In genomic region chr7:107173191-107173590, GRCh38 we compare ENCODE assay signal across 15 cellular contexts. TPM values are rescaled to one million over a fixed set of nuclear protein-coding genes. Genes with fewer than 3 reads are reported as not detected.
DNase-seq lines count a peak whose midpoint lies in the region; ATAC-seq and TF ChIP-seq lines count a peak whose summit lies in the region.
"Had no signal": no experiment of that assay in that cellular context is flagged by ENCODE, and none has a peak within 500 bp of the region (broad histone marks: within the 10 kb centered on the region; RNA-seq: fewer than 3 reads in every experiment).

No MANE protein-coding gene starts in this region.

- POLR2A ChIA-PET in SK-N-SH (lab: Yijun Ruan, JAX) = no interaction called here

- H3K36me3 Mint-ChIP-seq in activated CD8-positive, alpha-beta memory T cell treated with anti-CD3 and anti-CD28 coated beads, Interleukin-2, amount 10 ng/mL, durations not matched to agents 7 days and 5 days = peaks cover 11% of the 10 kb centered on the region
- H3K36me3 Mint-ChIP-seq in central memory CD8-positive, alpha-beta T cell (ENCODE audit: insufficient read depth) = peaks cover 46% of the 10 kb centered on the region
- peaks cover 67% of the 10 kb centered on the region for H3K36me3 Mint-ChIP-seq in stimulated activated effector memory CD8-positive, alpha-beta T cell treated with anti-CD3 and anti-CD28 coated beads, Interleukin-12 subunit alpha, Interleukin-12 subunit beta, amount 100 ng/mL, for 72 hours
- H3K36me3 Mint-ChIP-seq: mesothelial cell of epicardium had no signal

- TF ChIP-seq POLR2A in heart left ventricle (IDR thresholded peaks at IDR 0.05) = no peak

- H3K79me2 ChIP-seq in SK-N-SH (ENCODE audit: insufficient read depth) = peaks cover 83% of the 10 kb centered on the region

- H3K4me2 ChIP-seq in SK-N-SH = no peak overlapping the region

- CTCF ChIA-PET in activated CD8-positive, alpha-beta memory T cell treated with anti-CD3 and anti-CD28 coated beads, Interleukin-2, amount 10 ng/mL, durations not matched to agents 7 days and 5 days (lab: Charles Lee) = no interaction called here
- CTCF ChIA-PET in SK-N-SH (lab: Yijun Ruan, JAX) = interaction anchor here (1.3 to 2.0 kb wide), 2 partner anchors 23 to 380 kb away, joined by 4 to 5 read pairs; no protein-coding TSS in a partner anchor

- H3K27me3 Mint-ChIP-seq in activated CD8-positive, alpha-beta memory T cell treated with anti-CD3 and anti-CD28 coated beads, Interleukin-2, amount 10 ng/mL, durations not matched to agents 7 days and 5 days = no peaks in the 10 kb centered on the region
- no peaks in the 10 kb centered on the region for H3K27me3 Mint-ChIP-seq in central memory CD8-positive, alpha-beta T cell
- H3K27me3 Mint-ChIP-seq: dendritic cell treated with granulocyte-macrophage colony-stimulating factor and Interleukin-4, amounts not matched to agents 40 ng/mL and 50 ng/mL, for 4 days had no signal

- peaks cover 81% of the 10 kb centered on the region for H4K20me1 ChIP-seq in SK-N-SH (ENCODE audit: insufficient read depth)

- TF ChIP-seq RAD21 in SK-N-SH (IDR thresholded peaks at IDR 0.05; ENCODE audit: low read length) = no peak

- TF ChIP-seq CTCF in heart left ventricle (IDR thresholded peaks at IDR 0.05) = no peak
- no peak for TF ChIP-seq CTCF in SK-N-SH (IDR thresholded peaks at IDR 0.05)

- H2AFZ ChIP-seq in SK-N-SH (ENCODE audit: low read depth) = no peak overlapping the region

- H3K4me1 ChIP-seq in heart left ventricle (peaks cover 15 to 78% (median 62%) of the 10 kb centered on the region in 12 donors), SK-N-SH (ENCODE audit: control insufficient read depth in 1 of 2, insufficient read depth in 2 of 2, low read depth in 1 of 2, low read length in 1 of 2) (peaks cover 0 to 7% of the 10 kb centered on the region in 2 experiments; a peak in 2 of 4 replicates)

- DNase-seq in activated CD8-positive, alpha-beta memory T cell treated with anti-CD3 and anti-CD28 coated beads, Interleukin-2, amount 10 ng/mL, durations not matched to agents 7 days and 5 days = no peak
- DNase-seq in activated CD8-positive, alpha-beta memory T cell treated with anti-CD3 and anti-CD28 coated beads, Interleukin-2, amount 50 U/mL, for 48 hours = no peak
- peak; percentile 54 for DNase-seq in NCI-H748 (lab: John Stamatoyannopoulos, UW; ENCODE audit: unreplicated experiment)
- DNase-seq in central memory CD8-positive, alpha-beta T cell (ENCODE audit: low spot score in 2 of 2) = no peak
- DNase-seq in stimulated activated effector memory CD8-positive, alpha-beta T cell treated with anti-CD3 and anti-CD28 coated beads, Interleukin-12 subunit alpha, Interleukin-12 subunit beta, amount 100 ng/mL, for 72 hours (ENCODE audit: low spot score in 2 of 2) = no peak
- DNase-seq in heart left ventricle = no peak
- no peak for DNase-seq in SK-N-SH
- DNase-seq: ACHN, DMS 273 treated with DMSO at 0.1 percent for 48 hours, NCI-H2171 treated with DMSO at 0.1 percent for 48 hours, posterior cingulate gyrus, upper lobe of right lung had no signal

- no peak overlapping the region for H3K27ac ChIP-seq in heart left ventricle
- H3K27ac ChIP-seq in SK-N-SH (ENCODE audit: low read depth in 2 of 2, low read length in 1 of 2) = no peak overlapping the region; a peak in 1 of 4 replicates
- H3K27ac ChIP-seq: upper lobe of right lung had no signal

- TF ChIP-seq EP300 in SK-N-SH (IDR thresholded peaks at IDR 0.05; ENCODE audit: borderline replicate concordance in 1 of 2, low read depth in 1 of 2, low read length in 1 of 2) = no peak

- H3K4me3 Mint-ChIP-seq in activated CD8-positive, alpha-beta memory T cell treated with anti-CD3 and anti-CD28 coated beads, Interleukin-2, amount 10 ng/mL, durations not matched to agents 7 days and 5 days = peak overlapping the region; percentile 60
- no peak overlapping the region for H3K4me3 Mint-ChIP-seq in central memory CD8-positive, alpha-beta T cell
- peak overlapping the region; percentile 59 for H3K4me3 Mint-ChIP-seq in stimulated activated effector memory CD8-positive, alpha-beta T cell treated with anti-CD3 and anti-CD28 coated beads, Interleukin-12 subunit alpha, Interleukin-12 subunit beta, amount 100 ng/mL, for 72 hours
- H3K4me3 Mint-ChIP-seq: dendritic cell treated with granulocyte-macrophage colony-stimulating factor and Interleukin-4, amounts not matched to agents 40 ng/mL and 50 ng/mL, for 4 days; mesothelial cell of epicardium had no signal

- no peaks in the 10 kb centered on the region for H3K9me2 ChIP-seq in SK-N-SH

- intact Hi-C loops in heart left ventricle (cut with DNase I) = no loop called here

- no peak for ATAC-seq in activated CD8-positive, alpha-beta memory T cell treated with anti-CD3 and anti-CD28 coated beads, Interleukin-2, amount 10 ng/mL, durations not matched to agents 7 days and 5 days
- ATAC-seq in central memory CD8-positive, alpha-beta T cell (replicated peaks; ENCODE audit: extremely low read depth, poor library complexity, severe bottlenecking) = no peak
- no peak for ATAC-seq in stimulated activated effector memory CD8-positive, alpha-beta T cell treated with anti-CD3 and anti-CD28 coated beads, Interleukin-12 subunit alpha, Interleukin-12 subunit beta, amount 100 ng/mL, for 72 hours
- ATAC-seq in heart left ventricle = no peak
- ATAC-seq in GM21723 (IDR thresholded peaks at IDR 0.05; ENCODE audit: unreplicated experiment) = no peak
- ATAC-seq: upper lobe of right lung had no signal

- WGBS in heart left ventricle, 4 donors = 68 to 84% (median 74%) methylated on average over 2 of the region's 2 CpGs
- 94% methylated on average over 2 of the region's 2 CpGs for WGBS in SK-N-SH (ENCODE audit: low lambda C conversion rate)

- H3K4me3 ChIP-seq in heart left ventricle = no peak overlapping the region
- no peak overlapping the region for H3K4me3 ChIP-seq in SK-N-SH (ENCODE audit: low read depth in 2 of 2, low read length in 1 of 2)
- H3K4me3 ChIP-seq: upper lobe of right lung had no signal

- H3K9me3 ChIP-seq in heart left ventricle (no peaks in the 10 kb centered on the region), SK-N-SH (no peaks in the 10 kb centered on the region)
- H3K9me3 ChIP-seq: upper lobe of right lung had no signal

- no peak overlapping the region for H3K9ac ChIP-seq in SK-N-SH

- H3K27ac Mint-ChIP-seq in activated CD8-positive, alpha-beta memory T cell treated with anti-CD3 and anti-CD28 coated beads, Interleukin-2, amount 10 ng/mL, durations not matched to agents 7 days and 5 days = peak overlapping the region; percentile 83
- peak overlapping the region; percentile 26 for H3K27ac Mint-ChIP-seq in central memory CD8-positive, alpha-beta T cell (ENCODE audit: low read depth)
- peak overlapping the region; percentile 70 for H3K27ac Mint-ChIP-seq in stimulated activated effector memory CD8-positive, alpha-beta T cell treated with anti-CD3 and anti-CD28 coated beads, Interleukin-12 subunit alpha, Interleukin-12 subunit beta, amount 100 ng/mL, for 72 hours
- H3K27ac Mint-ChIP-seq: dendritic cell treated with granulocyte-macrophage colony-stimulating factor and Interleukin-4, amounts not matched to agents 40 ng/mL and 50 ng/mL, for 4 days; mesothelial cell of epicardium had no signal

- H3K36me3 ChIP-seq in heart left ventricle (peaks cover 0 to 7% (median 0%) of the 10 kb centered on the region in 9 donors), SK-N-SH (replicated peaks in 1 of 2; ENCODE audit: control insufficient read depth in 1 of 2, insufficient read depth in 2 of 2, low read length in 1 of 2) (peaks cover 9 to 21% of the 10 kb centered on the region in 2 experiments)

- H3K27me3 ChIP-seq in heart left ventricle (no peaks in the 10 kb centered on the region), SK-N-SH (ENCODE audit: insufficient read depth) (no peaks in the 10 kb centered on the region)
- H3K27me3 ChIP-seq: upper lobe of right lung had no signal

- peaks cover 15% of the 10 kb centered on the region for H3F3A ChIP-seq in SK-N-SH (replicated peaks; ENCODE audit: insufficient read depth)

- no peaks in the 10 kb centered on the region for H3K9me3 Mint-ChIP-seq in activated CD8-positive, alpha-beta memory T cell treated with anti-CD3 and anti-CD28 coated beads, Interleukin-2, amount 10 ng/mL, durations not matched to agents 7 days and 5 days (ENCODE audit: low read depth)
- no peaks in the 10 kb centered on the region for H3K9me3 Mint-ChIP-seq in central memory CD8-positive, alpha-beta T cell
- H3K9me3 Mint-ChIP-seq in stimulated activated effector memory CD8-positive, alpha-beta T cell treated with anti-CD3 and anti-CD28 coated beads, Interleukin-12 subunit alpha, Interleukin-12 subunit beta, amount 100 ng/mL, for 72 hours = no peaks in the 10 kb centered on the region
- H3K9me3 Mint-ChIP-seq: dendritic cell treated with granulocyte-macrophage colony-stimulating factor and Interleukin-4, amounts not matched to agents 40 ng/mL and 50 ng/mL, for 4 days; mesothelial cell of epicardium had no signal

- H3K4me1 Mint-ChIP-seq in activated CD8-positive, alpha-beta memory T cell treated with anti-CD3 and anti-CD28 coated beads, Interleukin-2, amount 10 ng/mL, durations not matched to agents 7 days and 5 days = peaks cover 38% of the 10 kb centered on the region
- H3K4me1 Mint-ChIP-seq in central memory CD8-positive, alpha-beta T cell = peaks cover 54% of the 10 kb centered on the region
- H3K4me1 Mint-ChIP-seq in stimulated activated effector memory CD8-positive, alpha-beta T cell treated with anti-CD3 and anti-CD28 coated beads, Interleukin-12 subunit alpha, Interleukin-12 subunit beta, amount 100 ng/mL, for 72 hours = peaks cover 54% of the 10 kb centered on the region

TF ChIP-seq in SK-N-SH, 30 proteins besides CTCF, POLR2A, EP300 and RAD21 (continues in another document):
- TF ChIP-seq NFIC (IDR thresholded peaks at IDR 0.05; ENCODE audit: borderline replicate concordance) (no peak), FOSL2 (IDR thresholded peaks at IDR 0.05; ENCODE audit: borderline replicate concordance, low read depth) (no peak), JUND (IDR thresholded peaks at IDR 0.05) (no peak), TAF1 (IDR thresholded peaks at IDR 0.05; ENCODE audit: borderline replicate concordance, low read depth, low read length) (no peak)

RNA-seq across cellular contexts. Expression of gene HBP1, which starts 4.4 kb away (rescaled TPM):
- 10 to 100 TPM; 22.5 to 25.5 TPM for total RNA-seq in activated CD8-positive, alpha-beta memory T cell treated with anti-CD3 and anti-CD28 coated beads, Interleukin-2, amount 10 ng/mL, durations not matched to agents 7 days and 5 days
- total RNA-seq in heart left ventricle = 10 to 100 TPM; 41.3 to 98.4 (median 60.8) TPM
- polyA plus RNA-seq in heart left ventricle = 10 to 100 TPM; 21.4 to 38.6 TPM
- 27.2 and 36.8 TPM in 2 replicates for polyA plus RNA-seq in SK-N-SH (2012; rRNA removed)
- polyA plus RNA-seq in SK-N-SH (2012; cell fraction: cytosol; rRNA removed) = 36.1 and 38.5 TPM in 2 replicates
- 25.1 and 58.0 TPM in 2 replicates for polyA plus RNA-seq in SK-N-SH (2012; cell fraction: nucleus; rRNA removed)

Comparison
In these comparisons a context has a peak if more than half of its experiments do, and no peak if none do; other contexts are left out.
1. H3K27ac Mint-ChIP-seq: peak in every context shown above with its lines; median percentile 83 in activated CD8-positive, alpha-beta memory T cell treated with anti-CD3 and anti-CD28 coated beads, Interleukin-2, amount 10 ng/mL, durations not matched to agents 7 days and 5 days; 70 in stimulated activated effector memory CD8-positive, alpha-beta T cell treated with anti-CD3 and anti-CD28 coated beads, Interleukin-12 subunit alpha, Interleukin-12 subunit beta, amount 100 ng/mL, for 72 hours; 26 in central memory CD8-positive, alpha-beta T cell.